ENCODE assay signal across 16 cellular contexts in the genomic region with DNA sequence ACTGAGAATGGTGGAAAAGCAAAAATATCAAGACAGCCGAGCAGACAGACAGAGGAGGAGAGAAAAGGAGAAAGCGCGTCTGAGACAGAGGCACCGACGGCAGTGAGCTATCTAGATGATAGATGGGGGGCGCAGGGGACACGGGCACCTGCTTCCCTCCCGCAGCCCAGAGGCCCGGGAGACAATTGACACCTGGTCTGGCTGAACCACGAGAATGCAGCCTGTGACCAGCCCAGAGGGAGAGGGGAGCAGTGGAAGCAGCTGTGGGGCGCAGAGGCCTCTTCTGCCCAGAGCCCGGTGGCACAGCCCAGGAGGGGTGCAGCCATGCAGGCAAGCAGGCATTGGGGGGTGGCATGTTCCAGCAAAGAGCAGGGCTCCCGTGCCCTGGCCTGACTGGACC. TPM values are rescaled to one million over a fixed set of nuclear protein-coding genes. Genes with fewer than 3 reads are reported as not detected.
"Had no signal": no experiment of that assay in that cellular context is flagged by ENCODE, and none has a peak within 500 bp of the region (broad histone marks: within the 10 kb centered on the region; RNA-seq: fewer than 3 reads in every experiment).

No MANE protein-coding gene starts in this region.

- H3K4me3 ChIP-seq: gastrocnemius medialis, hepatocyte, tibial nerve had no signal

- ATAC-seq: effector memory CD8-positive, alpha-beta T cell; gastrocnemius medialis; right cardiac atrium; stimulated activated memory B cell treated with anti-CD40 and anti-IgM and Interleukin-4, amounts not matched to agents 10 μg/mL and 1 μg/mL and 100 μg/mL, for 72 hours had no signal

- H3K27ac Mint-ChIP-seq: activated B cell treated with CpG ODN at 0.5 μM for 24 hours; activated CD4-positive, alpha-beta T cell treated with anti-CD3 and anti-CD28 coated beads, Interleukin-2, amount 10 ng/mL, durations not matched to agents 24 days and 14 days; activated T-helper 1 cell treated with anti-CD3 and anti-CD28 coated beads, Interleukin-12 subunit alpha, Interleukin-12 subunit beta, Interleukin-2, Interleukin-4 antibody, amounts not matched to agents 30 ng/mL and 10 ng/mL and 1 ng/mL, durations not matched to agents 14 hours and 24 hours and 36 hours; effector memory CD8-positive, alpha-beta T cell; stimulated activated memory B cell treated with anti-CD40 and anti-IgM and Interleukin-4, amounts not matched to agents 10 μg/mL and 1 μg/mL and 100 μg/mL, for 72 hours had no signal

- H3K36me3 ChIP-seq: gastrocnemius medialis, neutrophil, tibial nerve had no signal

- H3K27me3 ChIP-seq: hepatocyte had no signal

- H3K79me2 ChIP-seq: hepatocyte had no signal

- H3K4me1 ChIP-seq: gastrocnemius medialis had no signal

- H3K9me3 Mint-ChIP-seq: activated B cell treated with CpG ODN at 0.5 μM for 24 hours; activated CD4-positive, alpha-beta T cell treated with anti-CD3 and anti-CD28 coated beads, Interleukin-2, amount 10 ng/mL, durations not matched to agents 24 days and 14 days; activated T-helper 1 cell treated with anti-CD3 and anti-CD28 coated beads, Interleukin-12 subunit alpha, Interleukin-12 subunit beta, Interleukin-2, Interleukin-4 antibody, amounts not matched to agents 30 ng/mL and 10 ng/mL and 1 ng/mL, durations not matched to agents 14 hours and 24 hours and 36 hours; effector memory CD8-positive, alpha-beta T cell; stimulated activated memory B cell treated with anti-CD40 and anti-IgM and Interleukin-4, amounts not matched to agents 10 μg/mL and 1 μg/mL and 100 μg/mL, for 72 hours had no signal

- DNase-seq: activated B cell treated with CpG ODN at 0.5 μM for 24 hours; activated CD4-positive, alpha-beta T cell treated with anti-CD3 and anti-CD28 coated beads, Interleukin-2, amount 10 ng/mL, durations not matched to agents 24 days and 14 days; activated naive CD4-positive, alpha-beta T cell treated with Interleukin-2 at 50 U/mL for 16 hours; central memory CD4-positive, alpha-beta T cell; cortex of kidney; effector memory CD8-positive, alpha-beta T cell; gastrocnemius medialis; right cardiac atrium; T-helper 1 cell had no signal

- H3K4me2 ChIP-seq: hepatocyte had no signal

- H2AFZ ChIP-seq: hepatocyte had no signal

- H3K9me3 ChIP-seq: gastrocnemius medialis, neutrophil, tibial nerve had no signal

- H3K4me3 Mint-ChIP-seq: activated B cell treated with CpG ODN at 0.5 μM for 24 hours; activated CD4-positive, alpha-beta T cell treated with anti-CD3 and anti-CD28 coated beads, Interleukin-2, amount 10 ng/mL, durations not matched to agents 24 days and 14 days; activated T-helper 1 cell treated with anti-CD3 and anti-CD28 coated beads, Interleukin-12 subunit alpha, Interleukin-12 subunit beta, Interleukin-2, Interleukin-4 antibody, amounts not matched to agents 30 ng/mL and 10 ng/mL and 1 ng/mL, durations not matched to agents 14 hours and 24 hours and 36 hours; effector memory CD8-positive, alpha-beta T cell; stimulated activated memory B cell treated with anti-CD40 and anti-IgM and Interleukin-4, amounts not matched to agents 10 μg/mL and 1 μg/mL and 100 μg/mL, for 72 hours had no signal

- H3K4me1 Mint-ChIP-seq: activated CD4-positive, alpha-beta T cell treated with anti-CD3 and anti-CD28 coated beads, Interleukin-2, amount 10 ng/mL, durations not matched to agents 24 days and 14 days had no signal

- H3K36me3 Mint-ChIP-seq: stimulated activated memory B cell treated with anti-CD40 and anti-IgM and Interleukin-4, amounts not matched to agents 10 μg/mL and 1 μg/mL and 100 μg/mL, for 72 hours had no signal

- H3K27ac ChIP-seq: epithelial cell of prostate, gastrocnemius medialis, hepatocyte, neutrophil, tibial nerve had no signal

RNA-seq across cellular contexts. Expression of a gene that starts 48.2 kb away (rescaled TPM):
- total RNA-seq: activated B cell treated with CpG ODN at 0.5 μM for 24 hours, mesenteric fat pad had no signal
